Comparison of ENCODE assay signal across 1 cellular context in the genomic region with DNA sequence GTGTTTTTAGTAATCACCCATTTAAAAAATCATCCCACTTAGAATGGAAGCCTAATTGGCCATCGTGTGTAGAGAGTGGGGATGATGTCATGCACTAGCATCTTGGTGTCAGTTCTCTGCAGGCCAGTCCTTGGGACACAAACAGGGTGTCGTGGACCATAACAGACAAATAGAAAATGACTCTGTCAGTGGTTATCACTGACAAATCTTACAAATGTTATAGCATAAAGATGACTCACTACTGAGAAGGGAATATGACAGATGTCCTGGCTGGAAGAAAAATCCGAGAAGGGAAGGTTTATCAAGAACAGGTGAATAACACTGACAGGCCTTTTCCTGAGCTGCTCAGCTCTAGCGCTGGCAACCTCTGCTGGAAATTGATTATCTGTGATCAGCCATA.
A peak's percentile ranks its signal among the peaks of the same experiment; 100 is the strongest.
TF ChIP-seq lines count a peak whose summit lies in the region.

No MANE protein-coding gene starts in this region.

TF ChIP-seq in SK-N-SH, 30 proteins besides CTCF, POLR2A, EP300 and RAD21 (continued from another document):
- TF ChIP-seq FOXM1 (IDR thresholded peaks at IDR 0.05; ENCODE audit: low read depth): no peak
- TF ChIP-seq FOSL2 (IDR thresholded peaks at IDR 0.05; ENCODE audit: borderline replicate concordance, low read depth): 0 out of 2 replicates have a peak, but pooled peaks have one; percentile 33
- no peak; the same call in 1 of the 2 replicates for TF ChIP-seq POLR2AphosphoS5 (IDR thresholded peaks at IDR 0.05; ENCODE audit: low read depth, low read length)
- TF ChIP-seq TCF12 (IDR thresholded peaks at IDR 0.05): peak; percentile 81
- no peak for TF ChIP-seq GABPA (IDR thresholded peaks at IDR 0.05; ENCODE audit: low read depth)
- TF ChIP-seq MAX (IDR thresholded peaks at IDR 0.05; ENCODE audit: low read depth): no peak
- TF ChIP-seq SMC3 (IDR thresholded peaks at IDR 0.05; ENCODE audit: low read depth, low read length): no peak
- 0 out of 2 replicates have a peak, but pooled peaks have one; percentile 12 for TF ChIP-seq TEAD4 (IDR thresholded peaks at IDR 0.05; ENCODE audit: borderline replicate concordance, insufficient read depth)
- TF ChIP-seq IRF3 (IDR thresholded peaks at IDR 0.05; ENCODE audit: low read depth, low read length): no peak
- TF ChIP-seq RFX5 (IDR thresholded peaks at IDR 0.05; ENCODE audit: low read length): no peak
- TF ChIP-seq PBX3 (IDR thresholded peaks at IDR 0.05): peak; percentile 85
